ENCODE assay signal across 28 cellular contexts in the genomic region with DNA sequence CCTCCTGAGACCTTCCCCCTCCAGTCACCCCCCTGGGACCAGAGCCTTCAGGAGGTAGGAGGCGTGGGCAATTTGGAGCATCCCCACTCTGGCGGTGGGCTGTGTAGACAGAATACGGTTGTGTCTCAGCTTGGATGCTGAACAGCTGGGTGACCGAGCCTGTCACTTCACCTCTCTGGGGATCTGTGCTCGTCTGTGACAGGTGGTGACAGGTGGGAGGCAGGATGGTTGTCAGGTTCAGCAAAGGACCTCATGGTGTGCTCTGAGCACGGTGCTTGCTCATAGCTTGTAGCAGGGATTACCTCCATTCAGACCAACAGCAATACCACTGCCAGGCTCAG.
DNase-seq lines count a peak whose midpoint lies in the region; ATAC-seq and TF ChIP-seq lines count a peak whose summit lies in the region.
"Had no signal": no experiment of that assay in that cellular context is flagged by ENCODE, and none has a peak within 500 bp of the region (broad histone marks: within the 10 kb centered on the region; RNA-seq: fewer than 3 reads in every experiment).

No MANE protein-coding gene starts in this region.

- H3K9me3 Mint-ChIP-seq in activated CD4-positive, alpha-beta T cell treated with anti-CD3 and anti-CD28 coated beads, Interleukin-2, amount 10 ng/mL, durations not matched to agents 7 days and 5 days: no peaks in the 10 kb centered on the region
- no peaks in the 10 kb centered on the region for H3K9me3 Mint-ChIP-seq in chondrocyte (ENCODE audit: low read depth)
- H3K9me3 Mint-ChIP-seq: GM23338; IgD-negative memory B cell; T-helper 1 cell treated with Interleukin-12 subunit alpha and Interleukin-12 subunit beta and Interleukin-4 antibody, amounts not matched to agents 30 μg/mL and 1 μg/mL, for 36 hours had no signal

- no peak overlapping the region for H3K27ac Mint-ChIP-seq in activated CD4-positive, alpha-beta T cell treated with anti-CD3 and anti-CD28 coated beads, Interleukin-2, amount 10 ng/mL, durations not matched to agents 7 days and 5 days
- no peak overlapping the region for H3K27ac Mint-ChIP-seq in chondrocyte (ENCODE audit: unreplicated experiment)
- H3K27ac Mint-ChIP-seq: CD4-positive, CD25-positive, alpha-beta regulatory T cell; GM23338; T-helper 1 cell treated with Interleukin-12 subunit alpha and Interleukin-12 subunit beta and Interleukin-4 antibody, amounts not matched to agents 30 μg/mL and 1 μg/mL, for 36 hours had no signal

- H3K36me3 ChIP-seq in BLaER1 treated with 17β-estradiol and CSF1 and Interleukin-3, amounts not matched to agents 10 nM and 100 nM: no peaks in the 10 kb centered on the region
- H3K36me3 ChIP-seq in SJCRH30 (no peaks in the 10 kb centered on the region), neural cell (ENCODE audit: insufficient read depth, low read length) (no peaks in the 10 kb centered on the region)
- H3K36me3 ChIP-seq: lower lobe of right lung, right lobe of liver, thoracic aorta had no signal

- peak; percentile 90 for TF ChIP-seq EP300 in neural cell (conservative IDR thresholded peaks at IDR 0.05; ENCODE audit: poor library complexity, severe bottlenecking)

- H3K9me2 ChIP-seq in neural cell (ENCODE audit: insufficient read depth, low read length): no peaks in the 10 kb centered on the region

- CTCF ChIA-PET in activated CD4-positive, alpha-beta T cell treated with anti-CD3 and anti-CD28 coated beads, Interleukin-2, amount 10 ng/mL, durations not matched to agents 7 days and 5 days (lab: Charles Lee): no interaction called here

- H3K27me3 Mint-ChIP-seq in activated CD4-positive, alpha-beta T cell treated with anti-CD3 and anti-CD28 coated beads, Interleukin-2, amount 10 ng/mL, durations not matched to agents 7 days and 5 days: peaks cover 4% of the 10 kb centered on the region
- H3K27me3 Mint-ChIP-seq in chondrocyte (ENCODE audit: low read depth): peaks cover 3% of the 10 kb centered on the region

- peaks cover 0 to 19% (median 0%) of the 10 kb centered on the region in 11 experiments; a peak in 2 of 22 replicates for H3K27me3 ChIP-seq in BLaER1 treated with 17β-estradiol and CSF1 and Interleukin-3, amounts not matched to agents 10 nM and 100 nM
- H3K27me3 ChIP-seq in SJCRH30 (no peaks in the 10 kb centered on the region), neural cell (ENCODE audit: insufficient read depth, low read depth, low read length) (no peaks in the 10 kb centered on the region)
- H3K27me3 ChIP-seq: right lobe of liver had no signal

- no peak overlapping the region for H3K4me3 ChIP-seq in BLaER1 treated with 17β-estradiol and CSF1 and Interleukin-3, amounts not matched to agents 10 nM and 100 nM
- H3K4me3 ChIP-seq in SJCRH30 (no peak overlapping the region), neural cell (ENCODE audit: low read length) (peak overlapping the region; percentile 21)
- H3K4me3 ChIP-seq: GM23338, lower lobe of right lung, PC-9, right lobe of liver, thoracic aorta had no signal

- no peak for ATAC-seq in GM19395 (IDR thresholded peaks at IDR 0.05; ENCODE audit: unreplicated experiment)
- ATAC-seq in HG02798 (IDR thresholded peaks at IDR 0.05; ENCODE audit: poor library complexity, unreplicated experiment): no peak
- ATAC-seq: GM23338, lower lobe of right lung had no signal

- H3K4me1 Mint-ChIP-seq in activated CD4-positive, alpha-beta T cell treated with anti-CD3 and anti-CD28 coated beads, Interleukin-2, amount 10 ng/mL, durations not matched to agents 7 days and 5 days: no peaks in the 10 kb centered on the region
- no peaks in the 10 kb centered on the region for H3K4me1 Mint-ChIP-seq in chondrocyte (ENCODE audit: low read depth)
- H3K4me1 Mint-ChIP-seq: CD4-positive, CD25-positive, alpha-beta regulatory T cell; GM23338 had no signal

- H3K36me3 Mint-ChIP-seq in activated CD4-positive, alpha-beta T cell treated with anti-CD3 and anti-CD28 coated beads, Interleukin-2, amount 10 ng/mL, durations not matched to agents 7 days and 5 days (ENCODE audit: low read depth): no peaks in the 10 kb centered on the region
- H3K36me3 Mint-ChIP-seq in chondrocyte (ENCODE audit: low read depth): no peaks in the 10 kb centered on the region
- H3K36me3 Mint-ChIP-seq: CD4-positive, CD25-positive, alpha-beta regulatory T cell had no signal

- H3K79me2 ChIP-seq in neural cell (replicated peaks; ENCODE audit: insufficient read depth, low read length): no peaks in the 10 kb centered on the region

- peaks cover 0 to 20% (median 0%) of the 10 kb centered on the region in 11 experiments; a peak in 4 of 22 replicates for H4K20me1 ChIP-seq in BLaER1 treated with 17β-estradiol and CSF1 and Interleukin-3, amounts not matched to agents 10 nM and 100 nM
- no peaks in the 10 kb centered on the region for H4K20me1 ChIP-seq in neural cell (ENCODE audit: insufficient read depth)

- H3K27ac ChIP-seq in BLaER1 treated with 17β-estradiol and CSF1 and Interleukin-3, amounts not matched to agents 10 nM and 100 nM: no peak overlapping the region; a peak in 1 of 22 replicates
- no peak overlapping the region; the same call in 1 of the 2 replicates for H3K27ac ChIP-seq in SJCRH30
- H3K27ac ChIP-seq in neural cell (ENCODE audit: low read length): peak overlapping the region; percentile 26
- H3K27ac ChIP-seq: lower lobe of right lung, PC-9, right lobe of liver, thoracic aorta had no signal

- H3K4me2 ChIP-seq in BLaER1 treated with 17β-estradiol and CSF1 and Interleukin-3, amounts not matched to agents 10 nM and 100 nM: peak overlapping the region; percentile 14 to 95 (median 77); a peak in 21 of 22 replicates
- no peak overlapping the region for H3K4me2 ChIP-seq in neural cell (ENCODE audit: low read length)
- H3K4me2 ChIP-seq: GM23338, PC-9 had no signal

- H3K4me3 Mint-ChIP-seq in activated CD4-positive, alpha-beta T cell treated with anti-CD3 and anti-CD28 coated beads, Interleukin-2, amount 10 ng/mL, durations not matched to agents 7 days and 5 days: no peak overlapping the region
- no peak overlapping the region for H3K4me3 Mint-ChIP-seq in chondrocyte (ENCODE audit: unreplicated experiment)
- H3K4me3 Mint-ChIP-seq: CD4-positive, CD25-positive, alpha-beta regulatory T cell; GM23338; T-helper 1 cell treated with Interleukin-12 subunit alpha and Interleukin-12 subunit beta and Interleukin-4 antibody, amounts not matched to agents 30 μg/mL and 1 μg/mL, for 36 hours had no signal

- DNase-seq in NCI-H146 treated with DMSO at 0.1 percent for 48 hours (lab: John Stamatoyannopoulos, UW; ENCODE audit: unreplicated experiment) (peak; percentile 10), SJCRH30 (peak; percentile 70 to 80), chondrocyte (ENCODE audit: low spot score) (no peak)
- DNase-seq in activated CD4-positive, alpha-beta T cell treated with anti-CD3 and anti-CD28 coated beads, Interleukin-2, amount 10 ng/mL, durations not matched to agents 7 days and 5 days: no peak
- DNase-seq: ACHN; activated CD4-positive, alpha-beta T cell treated with anti-CD3 and anti-CD28 coated beads, Interleukin-2, amount 50 U/mL, for 4 hours; activated naive CD4-positive, alpha-beta T cell treated with Interleukin-2 at 50 U/mL for 16 hours; CD4-positive, CD25-positive, alpha-beta regulatory T cell; DMS 273 treated with DMSO at 0.1 percent for 48 hours; foreskin fibroblast; GDM1; hippocampal formation; kidney; lower lobe of right lung; MM.1S; NCI-H187 treated with DMSO at 0.1 percent for 48 hours; NCI-H774; right lobe of liver; SIG-M5 had no signal

- no peak for TF ChIP-seq CTCF in neural cell (IDR thresholded peaks at IDR 0.05; ENCODE audit: poor library complexity, severe bottlenecking)
- TF ChIP-seq CTCF in chondrocyte (IDR thresholded peaks at IDR 0.05): no peak

- no peak overlapping the region for H3K9ac ChIP-seq in BLaER1 treated with 17β-estradiol and CSF1 and Interleukin-3, amounts not matched to agents 10 nM and 100 nM
- no peak overlapping the region for H3K9ac ChIP-seq in neural cell (ENCODE audit: low read length)

- TF ChIP-seq RAD21 in neural cell (conservative IDR thresholded peaks at IDR 0.05): peak; percentile 23

- H3F3A ChIP-seq in neural cell (ENCODE audit: insufficient read depth, low read length, poor library complexity, severe bottlenecking): no peaks in the 10 kb centered on the region

- POLR2A ChIA-PET in activated CD4-positive, alpha-beta T cell treated with anti-CD3 and anti-CD28 coated beads, Interleukin-2, amount 10 ng/mL, durations not matched to agents 7 days and 5 days (lab: Charles Lee): no interaction called here

- H3K4me1 ChIP-seq in BLaER1 treated with 17β-estradiol and CSF1 and Interleukin-3, amounts not matched to agents 10 nM and 100 nM: peaks cover 16 to 70% (median 62%) of the 10 kb centered on the region in 10 experiments; a peak in 19 of 20 replicates
- peaks cover 10% of the 10 kb centered on the region for H3K4me1 ChIP-seq in SJCRH30
- H3K4me1 ChIP-seq: right lobe of liver had no signal

- peaks cover 0 to 8% (median 4%) of the 10 kb centered on the region in 11 experiments; a peak in 11 of 22 replicates for H3K9me3 ChIP-seq in BLaER1 treated with 17β-estradiol and CSF1 and Interleukin-3, amounts not matched to agents 10 nM and 100 nM (replicated peaks in 1 of 11)
- H3K9me3 ChIP-seq in SJCRH30 (replicated peaks) (no peaks in the 10 kb centered on the region), neural cell (ENCODE audit: low read length) (no peaks in the 10 kb centered on the region)
- H3K9me3 ChIP-seq: lower lobe of right lung, right lobe of liver, thoracic aorta had no signal

- H2AFZ ChIP-seq in neural cell (ENCODE audit: low read depth, low read length): no peak overlapping the region
- H2AFZ ChIP-seq: GM23338, PC-9 had no signal

TF ChIP-seq in neural cell, 6 proteins besides CTCF, POLR2A, EP300 and RAD21 (continues in another document):
- peak; percentile 84 for TF ChIP-seq POLR2AphosphoS5 (IDR thresholded peaks at IDR 0.05)
- no peak for TF ChIP-seq EZH2 (IDR thresholded peaks at IDR 0.05; ENCODE audit: borderline replicate concordance, insufficient read depth, low read length, poor library complexity, severe bottlenecking)
- TF ChIP-seq MXI1 (conservative IDR thresholded peaks at IDR 0.05; ENCODE audit: poor library complexity, severe bottlenecking): peak; percentile 19
- no peak for TF ChIP-seq SMC3 (conservative IDR thresholded peaks at IDR 0.05; ENCODE audit: poor library complexity)

Comparison
In these comparisons a context has a peak if more than half of its experiments do, and no peak if none do; other contexts are left out.
1. DNase-seq: peak in NCI-H146 treated with DMSO at 0.1 percent for 48 hours (single experiment) and SJCRH30 (2 of 2); none in activated CD4-positive, alpha-beta T cell treated with anti-CD3 and anti-CD28 coated beads, Interleukin-2, amount 10 ng/mL, durations not matched to agents 7 days and 5 days (single experiment) and chondrocyte (single experiment).